Comparison of ENCODE assay signal across 8 cellular contexts in the genomic region with DNA sequence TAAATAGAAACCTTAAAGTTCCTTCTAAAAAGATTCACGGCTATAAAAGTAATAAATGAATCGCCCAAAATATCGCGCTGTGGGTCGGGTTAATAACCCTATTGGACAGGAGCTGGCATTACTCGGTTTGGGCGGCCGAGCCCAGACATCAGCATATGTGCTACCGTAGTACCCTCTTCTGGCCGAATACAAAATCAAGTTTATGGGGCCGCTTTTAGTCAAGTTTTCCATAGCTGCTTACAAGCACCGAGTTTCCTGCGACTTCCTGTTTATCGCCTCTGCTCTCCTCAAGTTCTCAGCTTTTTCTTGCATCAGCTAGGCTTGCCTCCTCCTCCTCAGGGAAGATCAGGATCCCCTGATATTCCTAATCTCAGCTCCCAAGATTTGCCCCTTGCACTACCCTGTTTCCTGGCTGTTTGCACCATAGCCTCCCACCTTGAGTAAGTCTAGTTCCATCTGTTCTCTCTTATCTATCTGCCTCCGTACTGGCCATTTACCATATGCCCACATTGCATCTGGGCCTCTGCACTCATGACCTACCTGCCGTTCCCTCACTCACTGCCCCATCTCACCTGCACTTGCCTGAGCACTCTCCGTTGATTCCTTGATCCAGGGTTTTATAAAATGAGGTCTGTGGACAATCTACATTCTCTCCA. TPM values are rescaled to one million over a fixed set of nuclear protein-coding genes. Genes with fewer than 3 reads are reported as not detected.
A peak's percentile ranks its signal among the peaks of the same experiment; 100 is the strongest.
DNase-seq lines count a peak whose midpoint lies in the region; ATAC-seq lines count a peak whose summit lies in the region.

No MANE protein-coding gene starts in this region.

- H3K27me3 Mint-ChIP-seq in activated naive CD8-positive, alpha-beta T cell treated with anti-CD3 and anti-CD28 coated beads, Interleukin-2, amount 10 ng/mL, durations not matched to agents 7 days and 5 days = no peaks in the 10 kb centered on the region

- ATAC-seq in GM19395 (IDR thresholded peaks at IDR 0.05; ENCODE audit: unreplicated experiment) (peak; percentile 89), HG03280 (IDR thresholded peaks at IDR 0.05; ENCODE audit: unreplicated experiment) (peak; percentile 82)
- peak; percentile 97 for ATAC-seq in activated naive CD8-positive, alpha-beta T cell treated with anti-CD3 and anti-CD28 coated beads, Interleukin-2, amount 10 ng/mL, durations not matched to agents 7 days and 5 days (ENCODE audit: low read depth)

- peak overlapping the region; percentile 67 for H3K4me3 Mint-ChIP-seq in activated naive CD8-positive, alpha-beta T cell treated with anti-CD3 and anti-CD28 coated beads, Interleukin-2, amount 10 ng/mL, durations not matched to agents 7 days and 5 days

- peak overlapping the region; percentile 72 for H3K27ac Mint-ChIP-seq in activated naive CD8-positive, alpha-beta T cell treated with anti-CD3 and anti-CD28 coated beads, Interleukin-2, amount 10 ng/mL, durations not matched to agents 7 days and 5 days

- H3K9me3 Mint-ChIP-seq in activated naive CD8-positive, alpha-beta T cell treated with anti-CD3 and anti-CD28 coated beads, Interleukin-2, amount 10 ng/mL, durations not matched to agents 7 days and 5 days = no peaks in the 10 kb centered on the region

- H3K36me3 Mint-ChIP-seq in activated naive CD8-positive, alpha-beta T cell treated with anti-CD3 and anti-CD28 coated beads, Interleukin-2, amount 10 ng/mL, durations not matched to agents 7 days and 5 days = peaks cover 5% of the 10 kb centered on the region

- peak; percentile 37 for DNase-seq in D341Med (ENCODE audit: low spot score)
- peak; percentile 87 for DNase-seq in SIG-M5 treated with dmso at 0.1 percent for 504 hours (lab: John Stamatoyannopoulos, UW; ENCODE audit: unreplicated experiment)
- peak; percentile 44 for DNase-seq in activated naive CD8-positive, alpha-beta T cell treated with anti-CD3 and anti-CD28 coated beads, Interleukin-2, amount 10 ng/mL, durations not matched to agents 7 days and 5 days
- peak; percentile 40 for DNase-seq in pons (ENCODE audit: low spot score)
- DNase-seq in NCI-H2081 treated with DMSO at 0.1 percent for 48 hours (lab: John Stamatoyannopoulos, UW) = no peak
- no peak for DNase-seq in LoVo (ENCODE audit: low spot score)

- POLR2A ChIA-PET in activated naive CD8-positive, alpha-beta T cell treated with anti-CD3 and anti-CD28 coated beads, Interleukin-2, amount 10 ng/mL, durations not matched to agents 7 days and 5 days (lab: Charles Lee) = interaction anchor here (1.4 to 1.6 kb wide), 2 partner anchors 56 to 96 kb away, joined by 7 to 12 read pairs; partner anchors contain the start of gene SLC35F5

- peaks cover 18% of the 10 kb centered on the region for H3K4me1 Mint-ChIP-seq in activated naive CD8-positive, alpha-beta T cell treated with anti-CD3 and anti-CD28 coated beads, Interleukin-2, amount 10 ng/mL, durations not matched to agents 7 days and 5 days

RNA-seq across cellular contexts. Expression of gene SLC35F5, which starts 56.1 kb away (rescaled TPM):
- total RNA-seq in activated naive CD8-positive, alpha-beta T cell treated with anti-CD3 and anti-CD28 coated beads, Interleukin-2, amount 10 ng/mL, durations not matched to agents 7 days and 5 days = 10 to 100 TPM; 24.1 to 25.8 TPM

Comparison
In these comparisons a context has a peak if more than half of its experiments do, and no peak if none do; other contexts are left out.
1. DNase-seq: peak in D341Med (single experiment), SIG-M5 treated with dmso at 0.1 percent for 504 hours (single experiment), activated naive CD8-positive, alpha-beta T cell treated with anti-CD3 and anti-CD28 coated beads, Interleukin-2, amount 10 ng/mL, durations not matched to agents 7 days and 5 days (single experiment) and pons (single experiment); none in NCI-H2081 treated with DMSO at 0.1 percent for 48 hours (single experiment) and LoVo (single experiment).
2. Peak in every context shown above with its lines, with median percentiles within 50 percentile points of each other: ATAC-seq.